In the genomic region with DNA sequence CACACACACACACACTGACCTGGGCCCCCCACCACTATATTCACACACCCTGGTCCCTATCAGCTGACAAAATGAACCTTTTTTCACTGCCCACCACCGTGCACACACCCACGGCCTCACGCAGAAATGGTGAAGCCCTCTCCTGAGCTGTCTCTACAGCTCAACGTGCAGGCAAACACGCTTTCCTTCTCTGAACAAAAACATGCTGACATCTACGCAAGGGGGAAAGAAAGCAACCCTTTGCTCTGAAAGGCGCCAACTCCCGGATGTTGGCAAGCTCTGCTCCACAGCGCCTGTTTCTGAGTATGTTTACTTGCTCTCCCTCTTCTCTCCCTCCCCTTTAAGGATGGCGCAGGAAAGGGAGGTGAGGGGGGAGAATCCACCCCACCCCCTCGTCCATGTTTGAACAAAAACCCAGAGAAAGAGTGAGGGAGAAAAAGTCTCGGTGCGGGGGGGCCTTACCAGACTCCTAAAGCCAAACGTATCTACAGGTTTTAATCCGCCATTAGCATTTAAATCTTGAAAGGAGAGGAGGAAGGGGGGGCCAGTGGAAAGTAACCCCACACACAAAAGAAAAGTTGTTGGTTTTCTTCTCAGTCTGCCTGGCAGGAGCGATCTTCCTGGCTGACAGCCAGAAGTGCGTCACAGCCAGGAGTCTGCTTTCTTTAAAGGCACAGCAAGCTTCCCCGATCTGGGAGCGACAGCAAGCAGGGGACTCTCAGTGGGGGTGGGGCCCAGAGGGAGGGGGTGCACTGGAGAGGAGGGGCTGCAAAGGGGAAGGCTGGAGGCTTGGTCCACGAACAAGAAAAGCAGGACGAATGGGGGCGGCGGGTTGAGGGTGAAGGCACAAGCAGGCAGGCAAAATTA, we compare ENCODE assay signal across 8 cellular contexts.
A peak's percentile ranks its signal among the peaks of the same experiment; 100 is the strongest.
DNase-seq lines count a peak whose midpoint lies in the region; ATAC-seq lines count a peak whose summit lies in the region.

No MANE protein-coding gene starts in this region.

- DNase-seq in NCI-H524 (lab: John Stamatoyannopoulos, UW) (peak; percentile 57 to 80), NCI-H524 treated with DMSO at 0.1 percent for 48 hours (lab: John Stamatoyannopoulos, UW) (no peak), NCI-H2107 (lab: John Stamatoyannopoulos, UW) (peak; percentile 81), cerebellar nuclear complex (lab: John Stamatoyannopoulos, UW) (peak; percentile 47 to 81), islet precursor cell (peak; percentile 91), smooth muscle cell of the brain vasculature (ENCODE audit: low read depth, low spot score) (peak; percentile 88)

- ATAC-seq in activated CD4-positive, CD25-positive, alpha-beta regulatory T cell treated with anti-CD3 and anti-CD28 coated beads, Interleukin-2, amount 50 U/mL, for 24 hours = peak; percentile 62 to 72
- ATAC-seq in GM21717 (IDR thresholded peaks at IDR 0.05; ENCODE audit: unreplicated experiment) = no peak
